ENCODE assay signal across 8 cellular contexts in genomic region chr5:134174841-134175839, GRCh38. TPM values are rescaled to one million over a fixed set of nuclear protein-coding genes. Genes with fewer than 3 reads are reported as not detected.
DNase-seq lines count a peak whose midpoint lies in the region; ATAC-seq, FAIRE-seq and TF ChIP-seq lines count a peak whose summit lies in the region.

No MANE protein-coding gene starts in this region.

- TF ChIP-seq POLR2A in heart left ventricle (IDR thresholded peaks at IDR 0.05) = no peak

- TF ChIP-seq EP300 in neural cell (conservative IDR thresholded peaks at IDR 0.05; ENCODE audit: poor library complexity, severe bottlenecking) = no peak

- WGBS in heart left ventricle, 4 donors = 24 to 30% (median 28%) methylated on average over 10 of the region's 10 CpGs

- H3K9ac ChIP-seq in neural cell (ENCODE audit: low read length) = peak overlapping the region; percentile 94

- peaks cover 6% of the 10 kb centered on the region for H4K20me1 ChIP-seq in neural cell (ENCODE audit: insufficient read depth)

- H3K27me3 ChIP-seq in heart left ventricle = no peaks in the 10 kb centered on the region
- H3K27me3 ChIP-seq in neural cell (ENCODE audit: insufficient read depth, low read depth, low read length) = no peaks in the 10 kb centered on the region

- DNase-seq in heart left ventricle = no peak
- no peak for DNase-seq in Right ventricle myocardium superior
- peak; percentile 20 for DNase-seq in RCC 7860 (ENCODE audit: low spot score)
- DNase-seq in effector memory CD8-positive, alpha-beta T cell = no peak
- no peak for DNase-seq in stimulated activated CD4-positive, alpha-beta T cell treated with anti-CD3 and anti-CD28 coated beads, Interleukin-2, amount 100 ng/mL, for 48 hours
- DNase-seq in AG08396 (ENCODE audit: low spot score) = no peak

- intact Hi-C loops in heart left ventricle (cut with DNase I) = loop anchor here in 5 of 10 donors (5.0 kb wide), 3 partner anchors 52 to 352 kb away; partner anchors contain the start of genes PPP2CA (in 4 of the 5), JADE2 (in 1 of the 5) and UBE2B (in 1 of the 5)
- intact Hi-C loops in Right ventricle myocardium superior (cut with DNase I) = no loop called here

- H3K4me3 Mint-ChIP-seq in effector memory CD8-positive, alpha-beta T cell = peak overlapping the region; percentile 93 to 95

- H3K36me3 ChIP-seq in heart left ventricle = peaks cover 0 to 37% (median 35%) of the 10 kb centered on the region in 9 donors
- no peaks in the 10 kb centered on the region for H3K36me3 ChIP-seq in neural cell (ENCODE audit: insufficient read depth, low read length)

- H3K27me3 Mint-ChIP-seq in effector memory CD8-positive, alpha-beta T cell = no peaks in the 10 kb centered on the region

- H3K4me3 ChIP-seq in heart left ventricle = peak overlapping the region; percentile 70 to 99 (median 96)
- peak overlapping the region; percentile 99 for H3K4me3 ChIP-seq in neural cell (ENCODE audit: low read length)

- no peak overlapping the region for H2AFZ ChIP-seq in neural cell (ENCODE audit: low read depth, low read length)

- H3K79me2 ChIP-seq in neural cell (replicated peaks; ENCODE audit: insufficient read depth, low read length) = peaks cover 55% of the 10 kb centered on the region

- H3K4me1 ChIP-seq in heart left ventricle = peaks cover 3 to 58% (median 27%) of the 10 kb centered on the region in 12 donors

- TF ChIP-seq RAD21 in neural cell (conservative IDR thresholded peaks at IDR 0.05) = no peak

- H3K9me3 Mint-ChIP-seq in effector memory CD8-positive, alpha-beta T cell = no peaks in the 10 kb centered on the region

- H3K4me1 Mint-ChIP-seq in effector memory CD8-positive, alpha-beta T cell (ENCODE audit: low read depth in 2 of 2) = peaks cover 20 to 43% of the 10 kb centered on the region in 2 donors

- TF ChIP-seq CTCF in heart left ventricle (IDR thresholded peaks at IDR 0.05) (no peak), neural cell (IDR thresholded peaks at IDR 0.05; ENCODE audit: poor library complexity, severe bottlenecking) (no peak)

- peak overlapping the region; percentile 97 to 99 for H3K27ac Mint-ChIP-seq in effector memory CD8-positive, alpha-beta T cell

- peak overlapping the region in 11 of 12 donors; percentile 95 to 100 (median 99) for H3K27ac ChIP-seq in heart left ventricle
- peak overlapping the region; percentile 97 for H3K27ac ChIP-seq in neural cell (ENCODE audit: low read length)

- no peaks in the 10 kb centered on the region for H3F3A ChIP-seq in neural cell (ENCODE audit: insufficient read depth, low read length, poor library complexity, severe bottlenecking)

- no peaks in the 10 kb centered on the region for H3K9me2 ChIP-seq in neural cell (ENCODE audit: insufficient read depth, low read length)

- H3K4me2 ChIP-seq in neural cell (ENCODE audit: low read length) = peak overlapping the region; percentile 97

- ATAC-seq in heart left ventricle (no peak), Right ventricle myocardium superior (ENCODE audit: poor library complexity) (no peak), GM18867 (IDR thresholded peaks at IDR 0.05; ENCODE audit: unreplicated experiment) (no peak)
- ATAC-seq in effector memory CD8-positive, alpha-beta T cell (replicated peaks) = no peak

- FAIRE-seq in RCC 7860 (lab: Jason Lieb, UNC) = peak; percentile 68

- H3K9me3 ChIP-seq in heart left ventricle (no peaks in the 10 kb centered on the region), neural cell (ENCODE audit: low read length) (no peaks in the 10 kb centered on the region)

- peaks cover 73% of the 10 kb centered on the region for H3K36me3 Mint-ChIP-seq in effector memory CD8-positive, alpha-beta T cell (ENCODE audit: insufficient read depth)

TF ChIP-seq in neural cell, 6 proteins besides CTCF, POLR2A, EP300 and RAD21:
- TF ChIP-seq TAF1 (IDR thresholded peaks at IDR 0.05; ENCODE audit: low read depth) (no peak), SMC3 (conservative IDR thresholded peaks at IDR 0.05; ENCODE audit: poor library complexity) (no peak), EZH2 (IDR thresholded peaks at IDR 0.05; ENCODE audit: borderline replicate concordance, insufficient read depth, low read length, poor library complexity, severe bottlenecking) (no peak), MXI1 (conservative IDR thresholded peaks at IDR 0.05; ENCODE audit: poor library complexity, severe bottlenecking) (no peak), POLR2AphosphoS5 (IDR thresholded peaks at IDR 0.05) (no peak), REST (IDR thresholded peaks at IDR 0.05; ENCODE audit: borderline replicate concordance) (no peak)

RNA-seq across cellular contexts. Expression of gene SKP1, which starts 1.6 kb away (rescaled TPM):
- 100 to 1,000 TPM; 290 to 533 (median 459) TPM for total RNA-seq in heart left ventricle
- polyA plus RNA-seq in heart left ventricle = 1,000 to 10,000 TPM in 1 of 2 donors, 100 to 1,000 TPM in 1; 175 to 1,085 TPM
- 424 TPM for total RNA-seq in Right ventricle myocardium superior
- polyA plus RNA-seq in neural cell = 1,249 and 1,492 TPM in 2 replicates
- 219 and 318 TPM in 2 replicates for polyA minus RNA-seq in neural cell

RNA-seq across cellular contexts. Expression of gene PPP2CA, which starts 50.7 kb away (rescaled TPM):
- total RNA-seq in heart left ventricle (100 to 1,000 TPM; 143 to 219 (median 180) TPM), Right ventricle myocardium superior (135 TPM)
- polyA plus RNA-seq in heart left ventricle (100 to 1,000 TPM in 1 of 2 donors, 10 to 100 TPM in 1; 59.7 to 157 TPM), neural cell (232 and 251 TPM in 2 replicates)
- polyA minus RNA-seq in neural cell = 201 and 258 TPM in 2 replicates
